In the genomic region with DNA sequence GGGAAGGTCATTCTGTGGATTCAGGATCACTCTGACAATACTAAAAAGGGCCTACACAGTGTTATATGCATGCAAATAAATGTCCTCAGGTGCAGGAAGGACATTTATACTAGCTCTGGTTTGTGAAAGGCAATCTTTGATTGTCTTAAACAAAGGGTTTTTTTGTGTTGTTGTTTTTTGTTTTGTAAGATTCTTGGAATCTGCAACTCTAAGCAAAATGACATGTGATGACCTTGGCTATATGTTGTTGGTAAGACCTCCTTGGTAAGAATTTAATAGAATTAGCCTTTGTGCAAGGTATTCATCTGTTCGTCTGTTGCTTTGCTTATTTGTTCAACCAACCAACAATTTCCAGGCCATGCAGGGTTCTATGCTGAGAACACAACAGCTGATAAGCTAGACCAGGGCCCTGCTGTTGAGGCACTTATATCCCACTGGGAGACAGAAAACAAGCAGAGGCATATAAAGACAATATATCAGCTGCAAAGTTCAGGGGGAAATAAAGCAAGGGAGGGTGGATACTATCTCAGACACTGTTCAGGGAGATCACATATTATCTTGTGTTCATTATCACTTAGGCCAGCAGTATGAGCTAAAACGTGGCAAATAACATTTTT, we compare ENCODE assay signal across 30 cellular contexts.
"Had no signal": no experiment of that assay in that cellular context is flagged by ENCODE, and none has a peak within 500 bp of the region (broad histone marks: within the 10 kb centered on the region; RNA-seq: fewer than 3 reads in every experiment).

No MANE protein-coding gene starts in this region.

- H3K36me3 ChIP-seq: left ventricle myocardium inferior, ovary, prostate gland, sigmoid colon, thyroid gland, upper lobe of left lung, vagina had no signal

- H3K4me1 Mint-ChIP-seq: activated CD4-positive, alpha-beta T cell treated with anti-CD3 and anti-CD28 coated beads, Interleukin-2, amount 10 ng/mL, durations not matched to agents 7 days and 5 days; activated naive CD4-positive, alpha-beta T cell treated with anti-CD3 and anti-CD28 coated beads, Interleukin-2, amount 50 U/mL, for 24 hours; activated naive CD8-positive, alpha-beta T cell treated with anti-CD3 and anti-CD28 coated beads, Interleukin-2, amount 50 U/mL, for 24 hours; nephron; stimulated activated effector memory CD8-positive, alpha-beta T cell treated with anti-CD3 and anti-CD28 coated beads, Interleukin-12 subunit alpha, Interleukin-12 subunit beta, amount 100 ng/mL, for 72 hours; stimulated activated naive CD8-positive, alpha-beta T cell treated with anti-CD3 and anti-CD28 coated beads, Interleukin-15, amount 100 ng/mL, for 72 hours had no signal

- H3K36me3 Mint-ChIP-seq: activated naive CD4-positive, alpha-beta T cell treated with anti-CD3 and anti-CD28 coated beads, Interleukin-2, amount 50 U/mL, for 24 hours; stimulated activated effector memory CD8-positive, alpha-beta T cell treated with anti-CD3 and anti-CD28 coated beads, Interleukin-12 subunit alpha, Interleukin-12 subunit beta, amount 100 ng/mL, for 72 hours; WTC11 had no signal

- H3K9me3 Mint-ChIP-seq: activated CD4-positive, alpha-beta T cell treated with anti-CD3 and anti-CD28 coated beads, Interleukin-2, amount 10 ng/mL, durations not matched to agents 7 days and 5 days; activated CD8-positive, alpha-beta T cell treated with anti-CD3 and anti-CD28 coated beads for 36 hours; activated naive CD4-positive, alpha-beta T cell treated with anti-CD3 and anti-CD28 coated beads, Interleukin-2, amount 50 U/mL, for 24 hours; activated naive CD8-positive, alpha-beta T cell treated with anti-CD3 and anti-CD28 coated beads, Interleukin-2, amount 50 U/mL, for 24 hours; activated T-helper 2 cell treated with anti-CD3 and anti-CD28 coated beads, Interferon-gamma antibody, Interleukin-2, Interleukin-4, amounts not matched to agents 10 μg/mL and 5 μg/mL and 100 μg/mL, durations not matched to agents 14 hours and 24 hours and 36 hours; effector memory CD8-positive, alpha-beta T cell; nephron; stimulated activated effector memory CD8-positive, alpha-beta T cell treated with anti-CD3 and anti-CD28 coated beads, Interleukin-12 subunit alpha, Interleukin-12 subunit beta, amount 100 ng/mL, for 72 hours; stimulated activated naive CD8-positive, alpha-beta T cell treated with anti-CD3 and anti-CD28 coated beads, Interleukin-15, amount 100 ng/mL, for 72 hours; WTC11 had no signal

- H3K27ac ChIP-seq: body of pancreas, foreskin keratinocyte, left ventricle myocardium inferior, ovary, prostate gland, sigmoid colon, thyroid gland, upper lobe of left lung, vagina had no signal

- H3K27me3 Mint-ChIP-seq: activated CD4-positive, alpha-beta T cell treated with anti-CD3 and anti-CD28 coated beads, Interleukin-2, amount 10 ng/mL, durations not matched to agents 7 days and 5 days; stimulated activated naive CD8-positive, alpha-beta T cell treated with anti-CD3 and anti-CD28 coated beads, Interleukin-15, amount 100 ng/mL, for 72 hours had no signal

- H3K4me3 ChIP-seq: body of pancreas, left ventricle myocardium inferior, lung, ovary, prostate gland, sigmoid colon, thyroid gland, upper lobe of left lung, vagina had no signal

- H3K27ac Mint-ChIP-seq: activated CD4-positive, alpha-beta T cell treated with anti-CD3 and anti-CD28 coated beads, Interleukin-2, amount 10 ng/mL, durations not matched to agents 7 days and 5 days; activated CD8-positive, alpha-beta T cell treated with anti-CD3 and anti-CD28 coated beads for 36 hours; activated naive CD4-positive, alpha-beta T cell treated with anti-CD3 and anti-CD28 coated beads, Interleukin-2, amount 50 U/mL, for 24 hours; activated naive CD8-positive, alpha-beta T cell treated with anti-CD3 and anti-CD28 coated beads, Interleukin-2, amount 50 U/mL, for 24 hours; activated T-helper 2 cell treated with anti-CD3 and anti-CD28 coated beads, Interferon-gamma antibody, Interleukin-2, Interleukin-4, amounts not matched to agents 10 μg/mL and 5 μg/mL and 100 μg/mL, durations not matched to agents 14 hours and 24 hours and 36 hours; effector memory CD8-positive, alpha-beta T cell; nephron; stimulated activated effector memory CD8-positive, alpha-beta T cell treated with anti-CD3 and anti-CD28 coated beads, Interleukin-12 subunit alpha, Interleukin-12 subunit beta, amount 100 ng/mL, for 72 hours; stimulated activated naive CD8-positive, alpha-beta T cell treated with anti-CD3 and anti-CD28 coated beads, Interleukin-15, amount 100 ng/mL, for 72 hours; WTC11 had no signal

- FAIRE-seq: small intestine had no signal

- DNase-seq: activated CD4-positive, alpha-beta T cell treated with anti-CD3 and anti-CD28 coated beads for 1 hour; activated CD4-positive, alpha-beta T cell treated with anti-CD3 and anti-CD28 coated beads, Interleukin-2, amount 10 ng/mL, durations not matched to agents 7 days and 5 days; activated CD8-positive, alpha-beta T cell treated with anti-CD3 and anti-CD28 coated beads for 36 hours; activated naive CD8-positive, alpha-beta T cell treated with anti-CD3 and anti-CD28 coated beads, Interleukin-2, amount 50 U/mL, for 24 hours; activated T-cell treated with anti-CD3 and anti-CD28 coated beads, Interleukin-2, amount 50 U/mL, for 48 hours; anterior cingulate cortex; body of pancreas; cerebellar nuclear complex; cortex of kidney; effector memory CD8-positive, alpha-beta T cell; foreskin keratinocyte; left ventricle myocardium inferior; ovary; retina; sigmoid colon; small intestine; stimulated activated CD4-positive, alpha-beta T cell treated with anti-CD3 and anti-CD28 coated beads, Interleukin-4, amount 100 ng/mL, for 24 hours; stimulated activated naive CD8-positive, alpha-beta T cell treated with anti-CD3 and anti-CD28 coated beads, Interleukin-15, amount 100 ng/mL, for 72 hours; substantia nigra; T-helper 2 cell; thyroid gland; upper lobe of left lung had no signal

- H3K4me1 ChIP-seq: body of pancreas, foreskin keratinocyte, left ventricle myocardium inferior, prostate gland, sigmoid colon, thyroid gland, upper lobe of left lung, vagina had no signal

- H3K9me3 ChIP-seq: body of pancreas, left ventricle myocardium inferior, ovary, prostate gland, sigmoid colon, thyroid gland, upper lobe of left lung, vagina had no signal

- H3K4me3 Mint-ChIP-seq: activated CD4-positive, alpha-beta T cell treated with anti-CD3 and anti-CD28 coated beads, Interleukin-2, amount 10 ng/mL, durations not matched to agents 7 days and 5 days; activated CD8-positive, alpha-beta T cell treated with anti-CD3 and anti-CD28 coated beads for 36 hours; activated naive CD4-positive, alpha-beta T cell treated with anti-CD3 and anti-CD28 coated beads, Interleukin-2, amount 50 U/mL, for 24 hours; activated naive CD8-positive, alpha-beta T cell treated with anti-CD3 and anti-CD28 coated beads, Interleukin-2, amount 50 U/mL, for 24 hours; effector memory CD8-positive, alpha-beta T cell; nephron; stimulated activated effector memory CD8-positive, alpha-beta T cell treated with anti-CD3 and anti-CD28 coated beads, Interleukin-12 subunit alpha, Interleukin-12 subunit beta, amount 100 ng/mL, for 72 hours; stimulated activated naive CD8-positive, alpha-beta T cell treated with anti-CD3 and anti-CD28 coated beads, Interleukin-15, amount 100 ng/mL, for 72 hours; WTC11 had no signal
